ENCODE assay signal across 36 cellular contexts in the genomic region with DNA sequence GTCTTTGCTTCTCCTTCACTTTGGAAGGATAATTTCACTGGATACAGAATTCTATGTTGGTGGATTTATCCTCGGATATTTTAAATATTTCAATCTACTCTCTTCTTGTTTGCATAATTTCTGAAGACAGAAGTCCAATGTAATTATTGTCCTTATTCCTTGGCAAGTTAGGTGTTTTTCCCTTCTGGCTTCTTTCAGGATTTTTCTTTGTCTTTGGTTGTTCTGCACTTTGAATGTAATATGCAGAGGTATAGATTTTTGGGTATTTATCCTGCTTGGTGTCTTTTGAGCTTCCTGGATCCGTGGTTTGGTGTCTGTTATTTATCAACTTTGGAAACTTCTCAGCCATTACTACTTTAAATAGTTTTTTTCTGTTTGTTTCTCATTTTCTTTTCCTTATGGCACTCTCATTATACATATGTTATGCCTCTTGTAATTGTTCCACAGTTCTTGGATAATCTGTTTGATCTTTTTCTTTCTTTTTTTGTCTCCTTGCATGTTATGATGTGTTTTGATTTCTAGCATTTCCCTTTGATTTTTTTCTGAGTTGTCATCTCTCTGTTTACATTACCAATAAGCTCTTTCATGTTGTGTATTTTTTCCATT.
"Had no signal": no experiment of that assay in that cellular context is flagged by ENCODE, and none has a peak within 500 bp of the region (broad histone marks: within the 10 kb centered on the region; RNA-seq: fewer than 3 reads in every experiment).

No MANE protein-coding gene starts in this region.

- H3K27me3 ChIP-seq: adrenal gland, body of pancreas, brain microvascular endothelial cell, breast epithelium had no signal

- H3K27ac ChIP-seq: adrenal gland, body of pancreas, brain microvascular endothelial cell, breast epithelium, VCaP had no signal

- H3K4me1 Mint-ChIP-seq: activated B cell treated with CpG ODN at 0.5 μM for 24 hours; activated CD4-positive, alpha-beta T cell treated with anti-CD3 and anti-CD28 coated beads, Interleukin-2, amount 10 ng/mL, durations not matched to agents 24 days and 14 days; activated T-helper 17 cell treated with anti-CD3 and anti-CD28 coated beads, Interleukin-2, amount 50 U/mL, for 72 hours had no signal

- H3K36me3 ChIP-seq: adrenal gland, brain microvascular endothelial cell, breast epithelium had no signal

- FAIRE-seq: astrocyte, colon, TTC549 had no signal

- H3K4me3 ChIP-seq: adrenal gland, body of pancreas, breast epithelium had no signal

- H3K27ac Mint-ChIP-seq: activated B cell treated with CpG ODN at 0.5 μM for 24 hours; activated CD4-positive, alpha-beta memory T cell treated with anti-CD3 and anti-CD28 coated beads for 36 hours; activated CD4-positive, alpha-beta T cell treated with anti-CD3 and anti-CD28 coated beads, Interleukin-2, amount 10 ng/mL, durations not matched to agents 24 days and 14 days; activated CD8-positive, alpha-beta T cell treated with anti-CD3 and anti-CD28 coated beads for 36 hours; activated naive CD4-positive, alpha-beta T cell treated with anti-CD3 and anti-CD28 coated beads for 36 hours; activated naive CD4-positive, alpha-beta T cell treated with anti-CD3 and anti-CD28 coated beads, Interleukin-2, amount 50 U/mL, for 72 hours; activated naive CD8-positive, alpha-beta T cell treated with anti-CD3 and anti-CD28 coated beads for 36 hours; activated T-cell treated with anti-CD3 and anti-CD28 coated beads, Interleukin-2, amount 50 U/mL, for 72 hours; activated T-helper 1 cell treated with anti-CD3 and anti-CD28 coated beads, Interleukin-12 subunit alpha, Interleukin-12 subunit beta, Interleukin-2, Interleukin-4 antibody, amounts not matched to agents 30 ng/mL and 10 ng/mL and 1 ng/mL, durations not matched to agents 14 hours and 24 hours and 36 hours; activated T-helper 17 cell treated with anti-CD3 and anti-CD28 coated beads, Interleukin-2, amount 50 U/mL, for 72 hours; T-helper 2 cell treated with Interferon-gamma antibody and Interleukin-4, amounts not matched to agents 5 μg/mL and 100 μg/mL, for 36 hours had no signal

- ATAC-seq: activated CD8-positive, alpha-beta T cell treated with anti-CD3 and anti-CD28 coated beads for 36 hours; activated naive CD4-positive, alpha-beta T cell treated with anti-CD3 and anti-CD28 coated beads, Interleukin-2, amount 50 U/mL, for 72 hours; activated T-cell treated with anti-CD3 and anti-CD28 coated beads, Interleukin-2, amount 50 U/mL, for 4 hours; activated T-cell treated with anti-CD3 and anti-CD28 coated beads, Interleukin-2, amount 50 U/mL, for 72 hours; activated T-helper 17 cell treated with anti-CD3 and anti-CD28 coated beads, Interleukin-2, amount 50 U/mL, for 72 hours; body of pancreas had no signal

- H3K4me3 Mint-ChIP-seq: activated B cell treated with CpG ODN at 0.5 μM for 24 hours; activated CD4-positive, alpha-beta memory T cell treated with anti-CD3 and anti-CD28 coated beads for 36 hours; activated CD4-positive, alpha-beta T cell treated with anti-CD3 and anti-CD28 coated beads, Interleukin-2, amount 10 ng/mL, durations not matched to agents 24 days and 14 days; activated CD8-positive, alpha-beta T cell treated with anti-CD3 and anti-CD28 coated beads for 36 hours; activated naive CD4-positive, alpha-beta T cell treated with anti-CD3 and anti-CD28 coated beads for 36 hours; activated naive CD8-positive, alpha-beta T cell treated with anti-CD3 and anti-CD28 coated beads for 36 hours; activated T-cell treated with anti-CD3 and anti-CD28 coated beads, Interleukin-2, amount 50 U/mL, for 4 hours; activated T-cell treated with anti-CD3 and anti-CD28 coated beads, Interleukin-2, amount 50 U/mL, for 72 hours; activated T-helper 1 cell treated with anti-CD3 and anti-CD28 coated beads, Interleukin-12 subunit alpha, Interleukin-12 subunit beta, Interleukin-2, Interleukin-4 antibody, amounts not matched to agents 30 ng/mL and 10 ng/mL and 1 ng/mL, durations not matched to agents 14 hours and 24 hours and 36 hours; activated T-helper 17 cell treated with anti-CD3 and anti-CD28 coated beads, Interleukin-2, amount 50 U/mL, for 72 hours; T-helper 2 cell treated with Interferon-gamma antibody and Interleukin-4, amounts not matched to agents 5 μg/mL and 100 μg/mL, for 36 hours had no signal

- DNase-seq: activated B cell treated with CpG ODN at 0.5 μM for 24 hours; activated CD4-positive, alpha-beta memory T cell treated with anti-CD3 and anti-CD28 coated beads for 36 hours; activated CD4-positive, alpha-beta T cell treated with anti-CD3 and anti-CD28 coated beads for 4 hours; activated CD4-positive, alpha-beta T cell treated with anti-CD3 and anti-CD28 coated beads, Interleukin-2, amount 10 ng/mL, durations not matched to agents 24 days and 14 days; activated CD4-positive, alpha-beta T cell treated with anti-CD3 and anti-CD28 coated beads, Interleukin-2, amount 50 U/mL, for 1 hour; activated CD4-positive, alpha-beta T cell treated with anti-CD3 and anti-CD28 coated beads, Interleukin-2, amount 50 U/mL, for 4 hours; activated CD4-positive, CD25-positive, alpha-beta regulatory T cell treated with anti-CD3 and anti-CD28 coated beads, Interleukin-2, amount 50 U/mL, for 72 hours; activated CD8-positive, alpha-beta memory T cell treated with anti-CD3 and anti-CD28 coated beads, Interleukin-2, amount 50 U/mL, for 4 hours; activated CD8-positive, alpha-beta T cell treated with anti-CD3 and anti-CD28 coated beads for 36 hours; activated effector memory CD4-positive, alpha-beta T cell treated with anti-CD3 and anti-CD28 coated beads, Interleukin-2, amount 50 U/mL, for 16 hours; activated gamma-delta T cell treated with Interleukin-2 at 50 U/mL for 16 hours; activated naive CD4-positive, alpha-beta T cell; activated naive CD4-positive, alpha-beta T cell treated with anti-CD3 and anti-CD28 coated beads for 36 hours; activated naive CD4-positive, alpha-beta T cell treated with anti-CD3 and anti-CD28 coated beads, Interleukin-2, amount 50 U/mL, for 16 hours; activated naive CD8-positive, alpha-beta T cell treated with anti-CD3 and anti-CD28 coated beads for 36 hours; activated T-cell treated with anti-CD3 and anti-CD28 coated beads for 4 hours; activated T-cell treated with anti-CD3 and anti-CD28 coated beads, Interleukin-2, amount 50 U/mL, for 1 hour; activated T-cell treated with anti-CD3 and anti-CD28 coated beads, Interleukin-2, amount 50 U/mL, for 4 hours; activated T-cell treated with anti-CD3 and anti-CD28 coated beads, Interleukin-2, amount 50 U/mL, for 72 hours; adrenal gland; amniotic stem cell; aorta; body of pancreas; brain microvascular endothelial cell; central memory CD4-positive, alpha-beta T cell; T-helper 2 cell; T-helper 9 cell had no signal

- H3K4me1 ChIP-seq: adrenal gland, body of pancreas, breast epithelium had no signal

- H3K9me3 ChIP-seq: adrenal gland, body of pancreas had no signal

- H3K27me3 Mint-ChIP-seq: activated CD4-positive, alpha-beta memory T cell treated with anti-CD3 and anti-CD28 coated beads for 36 hours; activated CD8-positive, alpha-beta T cell treated with anti-CD3 and anti-CD28 coated beads for 36 hours; activated T-helper 17 cell treated with anti-CD3 and anti-CD28 coated beads, Interleukin-2, amount 50 U/mL, for 72 hours had no signal
